ENCODE assay signal across 31 cellular contexts in the genomic region with DNA sequence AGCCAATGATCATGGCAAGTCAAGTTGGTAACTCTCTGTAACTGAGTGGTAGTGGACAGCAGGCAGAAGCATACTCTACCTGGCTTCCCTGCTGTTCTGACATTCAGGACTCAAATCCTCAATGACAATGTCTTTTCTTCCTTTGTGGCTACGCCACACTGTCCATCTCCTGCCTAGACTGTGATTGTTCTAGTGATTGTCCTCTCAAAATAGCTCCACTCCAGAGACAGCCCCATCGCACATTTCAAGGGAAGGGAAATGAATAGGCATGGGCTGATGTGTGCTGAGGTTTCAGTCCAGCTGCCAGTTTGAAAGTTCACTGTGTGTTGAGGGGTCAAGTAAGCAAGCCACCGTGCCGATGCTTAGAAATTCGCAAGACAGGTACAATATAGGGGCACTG.
"Had no signal": no experiment of that assay in that cellular context is flagged by ENCODE, and none has a peak within 500 bp of the region (broad histone marks: within the 10 kb centered on the region; RNA-seq: fewer than 3 reads in every experiment).

No MANE protein-coding gene starts in this region.

- DNase-seq: activated B cell treated with CpG ODN at 0.5 μM for 24 hours; activated CD4-positive, alpha-beta memory T cell treated with anti-CD3 and anti-CD28 coated beads, Interleukin-2, amount 10 ng/mL, durations not matched to agents 7 days and 5 days; activated CD4-positive, alpha-beta T cell treated with anti-CD3 and anti-CD28 coated beads for 4 hours; activated CD4-positive, alpha-beta T cell treated with anti-CD3 and anti-CD28 coated beads, Interleukin-2, amount 50 U/mL, for 1 hour; activated CD4-positive, CD25-positive, alpha-beta regulatory T cell treated with anti-CD3 and anti-CD28 coated beads, Interleukin-2, amount 50 U/mL, for 72 hours; activated CD8-positive, alpha-beta memory T cell treated with anti-CD3 and anti-CD28 coated beads for 24 hours; activated CD8-positive, alpha-beta memory T cell treated with anti-CD3 and anti-CD28 coated beads, Interleukin-2, amount 10 ng/mL, durations not matched to agents 7 days and 5 days; activated CD8-positive, alpha-beta memory T cell treated with anti-CD3 and anti-CD28 coated beads, Interleukin-2, amount 50 U/mL, for 48 hours; activated effector memory CD4-positive, alpha-beta T cell treated with Interleukin-2 at 50 U/mL for 16 hours; activated naive CD4-positive, alpha-beta T cell treated with anti-CD3 and anti-CD28 coated beads, Interleukin-2, amount 50 U/mL, for 16 hours; activated naive CD8-positive, alpha-beta T cell treated with anti-CD3 and anti-CD28 coated beads for 36 hours; activated T-cell treated with anti-CD3 and anti-CD28 coated beads, Interleukin-2, amount 50 U/mL, for 48 hours; amygdala; NCI-H1105; NCI-H1417 treated with DMSO at 0.1 percent for 48 hours; NCI-H187 treated with DMSO at 0.1 percent for 48 hours; NCI-H2081 treated with DMSO at 0.1 percent for 48 hours; NCI-H345; NCI-H524 treated with DMSO at 0.1 percent for 48 hours; NK-92 treated with Interleukin-12 subunit alpha and Interleukin-12 subunit beta, amount 100 ng/mL, for 24 hours; PC-3; Peyer's patch; RPMI8226; SW 1271; T-helper 1 cell; T-helper 2 cell; T-helper 9 cell had no signal

- H3K9ac ChIP-seq: KMS-11 had no signal

- H3K36me3 ChIP-seq: ascending aorta, cardiac muscle cell, Peyer's patch had no signal

- H3K4me2 ChIP-seq: KMS-11 had no signal

- ATAC-seq: activated CD8-positive, alpha-beta memory T cell treated with anti-CD3 and anti-CD28 coated beads, Interleukin-2, amount 10 ng/mL, durations not matched to agents 7 days and 5 days; PC-3 had no signal

- H3K9me3 ChIP-seq: ascending aorta, Peyer's patch had no signal

- H3K27ac ChIP-seq: ascending aorta, cardiac muscle cell, KMS-11, Peyer's patch, VCaP had no signal

- H3K4me1 ChIP-seq: ascending aorta, Peyer's patch had no signal

- H3K4me3 ChIP-seq: ascending aorta, cardiac muscle cell, Peyer's patch had no signal

- H3K27me3 ChIP-seq: ascending aorta, cardiac muscle cell, Peyer's patch had no signal
